19 cellular contexts compared by ENCODE assay signal in genomic region chr16:73396556-73396955, GRCh38.
DNase-seq lines count a peak whose midpoint lies in the region; ATAC-seq, FAIRE-seq and TF ChIP-seq lines count a peak whose summit lies in the region.
"Had no signal": no experiment of that assay in that cellular context is flagged by ENCODE, and none has a peak within 500 bp of the region (broad histone marks: within the 10 kb centered on the region; RNA-seq: fewer than 3 reads in every experiment).

No MANE protein-coding gene starts in this region.

- peak; percentile 58 for FAIRE-seq in bronchial epithelial cell (lab: Jason Lieb, UNC)
- FAIRE-seq: D721Med, GM12878 had no signal

- H3K36me3 ChIP-seq in GM06990 (ENCODE audit: control insufficient read depth, insufficient read depth, low read length) (no peaks in the 10 kb centered on the region), bronchial epithelial cell (ENCODE audit: control insufficient read depth, insufficient read depth, low read length) (no peaks in the 10 kb centered on the region)
- H3K36me3 ChIP-seq: MG63 had no signal

- ATAC-seq in HG03280 (IDR thresholded peaks at IDR 0.05; ENCODE audit: unreplicated experiment) = no peak
- ATAC-seq: GM12878, HCT116, Panc1 had no signal

- TF ChIP-seq CTCF in GM06990 (IDR thresholded peaks at IDR 0.05; ENCODE audit: insufficient read depth, low read length, poor library complexity, severe bottlenecking) (no peak), bronchial epithelial cell (IDR thresholded peaks at IDR 0.05; ENCODE audit: insufficient read depth, low read length, severe bottlenecking) (no peak)

- H3K4me3 ChIP-seq in GM06990 (replicated peaks; ENCODE audit: low read depth, low read length) (no peak overlapping the region), bronchial epithelial cell (ENCODE audit: low read depth, low read length) (no peak overlapping the region)
- H3K4me3 ChIP-seq: GM12878, MG63 had no signal

- H3K27me3 ChIP-seq in GM06990 (replicated peaks; ENCODE audit: control insufficient read depth, insufficient read depth, low read length) = no peaks in the 10 kb centered on the region
- H3K27me3 ChIP-seq in bronchial epithelial cell (ENCODE audit: control insufficient read depth, insufficient read depth, low read length) = no peaks in the 10 kb centered on the region
- H3K27me3 ChIP-seq: MG63 had no signal

- peak; percentile 89 for DNase-seq in CMK (ENCODE audit: low read depth)
- peak; percentile 8 for DNase-seq in GM06990 (ENCODE audit: extremely low read depth, insufficient read length)
- peak; percentile 35 for DNase-seq in NCI-H2171 (lab: John Stamatoyannopoulos, UW)
- no peak for DNase-seq in bronchial epithelial cell (ENCODE audit: low read depth)
- no peak for DNase-seq in DMS53 treated with DMSO at 0.1 percent for 48 hours (lab: John Stamatoyannopoulos, UW; ENCODE audit: unreplicated experiment)
- DNase-seq in NCI-H1105 treated with DMSO at 0.1 percent for 48 hours (lab: John Stamatoyannopoulos, UW) = no peak
- no peak for DNase-seq in cerebellar cortex (ENCODE audit: low spot score)
- DNase-seq: CD4-positive, alpha-beta memory T cell; MG63; NCI-H1436 treated with DMSO at 0.1 percent for 48 hours; NCI-H2081; NCI-H2227 treated with DMSO at 0.1 percent for 48 hours; NCI-H526 treated with DMSO at 0.1 percent for 48 hours; SHP77 had no signal

Comparison
In these comparisons a context has a peak if more than half of its experiments do, and no peak if none do; other contexts are left out.
1. DNase-seq: peak in CMK (single experiment), GM06990 (single experiment) and NCI-H2171 (single experiment); none in bronchial epithelial cell (single experiment), DMS53 treated with DMSO at 0.1 percent for 48 hours (single experiment), NCI-H1105 treated with DMSO at 0.1 percent for 48 hours (single experiment) and cerebellar cortex (single experiment).